Comparison of ENCODE assay signal across 13 cellular contexts in the genomic region with DNA sequence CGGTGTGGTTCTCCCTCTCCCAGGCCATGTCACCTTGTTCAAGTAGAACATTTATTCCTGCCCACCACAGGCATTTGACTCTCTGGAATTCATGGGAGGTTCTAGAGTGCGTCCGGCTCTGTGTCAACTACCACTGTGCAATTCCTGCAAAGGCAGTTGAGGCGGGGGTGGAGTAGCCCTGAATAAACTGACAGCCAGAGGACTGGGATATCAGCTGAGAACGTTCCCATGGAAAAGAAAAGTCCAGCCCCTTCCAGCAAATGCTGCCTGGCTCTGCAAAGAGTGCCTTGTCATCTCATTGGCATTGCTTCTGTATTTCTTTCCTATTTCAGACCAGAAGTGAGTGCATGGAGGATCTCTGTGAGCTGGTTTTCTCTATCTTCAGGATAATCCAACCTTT. TPM values are rescaled to one million over a fixed set of nuclear protein-coding genes. Genes with fewer than 3 reads are reported as not detected.
DNase-seq lines count a peak whose midpoint lies in the region; ATAC-seq, FAIRE-seq and TF ChIP-seq lines count a peak whose summit lies in the region.
"Had no signal": no experiment of that assay in that cellular context is flagged by ENCODE, and none has a peak within 500 bp of the region (broad histone marks: within the 10 kb centered on the region; RNA-seq: fewer than 3 reads in every experiment).

No MANE protein-coding gene starts in this region.

- no peak for TF ChIP-seq RAD21 in HepG2 (CRISPR knock-in tag; IDR thresholded peaks at IDR 0.05)

- TF ChIP-seq EP300 in HepG2 (IDR thresholded peaks at IDR 0.05; ENCODE audit: low read depth in 2 of 2, low read length in 2 of 2) (peak in 1 of 2 experiments; percentile 34; a peak in 1 of 4 replicates), HepG2 (CRISPR knock-in tag; IDR thresholded peaks at IDR 0.05; ENCODE audit: borderline replicate concordance) (no peak)

- CTCF ChIA-PET in HepG2 (lab: Yijun Ruan, JAX; ENCODE audit: low intra/inter-chr PET ratio, low total read pairs): no interaction called here
- CTCF ChIA-PET in naive thymus-derived CD4-positive, alpha-beta T cell (lab: Charles Lee): no interaction called here

- H3K36me3 Mint-ChIP-seq in naive thymus-derived CD4-positive, alpha-beta T cell: peaks cover 0 to 3% (median 0%) of the 10 kb centered on the region in 5 donors

- H3K9me3 Mint-ChIP-seq in naive thymus-derived CD4-positive, alpha-beta T cell: no peaks in the 10 kb centered on the region
- H3K9me3 Mint-ChIP-seq: activated T-helper 1 cell treated with anti-CD3 and anti-CD28 coated beads, Interleukin-12 subunit alpha, Interleukin-12 subunit beta, Interleukin-2, Interleukin-4 antibody, amounts not matched to agents 30 ng/mL and 10 ng/mL and 1 ng/mL, durations not matched to agents 14 hours and 24 hours and 36 hours had no signal

- POLR2A ChIA-PET in HepG2 (lab: Yijun Ruan, JAX): interaction anchor here (0.9 to 3.6 kb wide), 2 partner anchors 18 to 23 kb away, joined by 3 to 31 read pairs; a partner anchor contains a TSS
- POLR2A ChIA-PET in naive thymus-derived CD4-positive, alpha-beta T cell (lab: Charles Lee): no interaction called here

- TF ChIP-seq CTCF in fibroblast of lung (conservative IDR thresholded peaks at IDR 0.05 in 1 of 2, IDR thresholded peaks at IDR 0.05 in 1 of 2; ENCODE audit: low read depth in 1 of 2, low read length in 2 of 2): no peak
- TF ChIP-seq CTCF in HepG2 (CRISPR knock-in tag; IDR thresholded peaks at IDR 0.05): no peak
- no peak for TF ChIP-seq CTCF in thoracic aorta (IDR thresholded peaks at IDR 0.05)

- in situ Hi-C loops in HepG2 (cut with HindIII; ENCODE audit: extremely low pct_ligation_motif_present, low pct_unique_long_range_greater_than_20kb): loop anchor here (5.0 kb wide), 1 partner anchor 111 kb away; no protein-coding TSS in a partner anchor

- H4K20me1 ChIP-seq in fibroblast of lung (ENCODE audit: control insufficient read depth, extremely low read depth, insufficient read depth, low read length) (no peaks in the 10 kb centered on the region), HepG2 (ENCODE audit: insufficient read depth, low read length) (no peaks in the 10 kb centered on the region)

- H3K9me3 ChIP-seq in fibroblast of lung (ENCODE audit: control insufficient read depth, insufficient read depth, low read depth, low read length) (no peaks in the 10 kb centered on the region), HepG2 (ENCODE audit: low read length) (no peaks in the 10 kb centered on the region), thoracic aorta (no peaks in the 10 kb centered on the region)
- no peaks in the 10 kb centered on the region for H3K9me3 ChIP-seq in naive thymus-derived CD4-positive, alpha-beta T cell (ENCODE audit: control insufficient read depth in 2 of 3, low read length in 3 of 3)

- H3K79me2 ChIP-seq in fibroblast of lung (ENCODE audit: control insufficient read depth, insufficient read depth, low read length): no peaks in the 10 kb centered on the region
- H3K79me2 ChIP-seq in HepG2 (ENCODE audit: insufficient read depth, low read length): no peaks in the 10 kb centered on the region

- no peak for TF ChIP-seq POLR2A in HepG2 (IDR thresholded peaks at IDR 0.05; ENCODE audit: insufficient read depth in 1 of 2, low read depth in 2 of 2, low read length in 2 of 2)

- H3K4me2 ChIP-seq in fibroblast of lung (ENCODE audit: extremely low read depth, insufficient read depth, low read length): no peak overlapping the region
- H3K4me2 ChIP-seq in HepG2 (ENCODE audit: low read depth, low read length): no peak overlapping the region
- H3K4me2 ChIP-seq: smooth muscle cell had no signal

- peaks cover 15% of the 10 kb centered on the region for H3K4me1 ChIP-seq in fibroblast of lung (ENCODE audit: control insufficient read depth, extremely low read depth, insufficient read depth, low read length)
- H3K4me1 ChIP-seq in HepG2 (ENCODE audit: insufficient read depth, low read length): peaks cover 70% of the 10 kb centered on the region
- H3K4me1 ChIP-seq in thoracic aorta (ENCODE audit: control insufficient read depth in 1 of 2, low read depth in 2 of 2): peaks cover 42 to 64% of the 10 kb centered on the region in 2 donors
- H3K4me1 ChIP-seq in naive thymus-derived CD4-positive, alpha-beta T cell (ENCODE audit: control insufficient read depth in 2 of 2, insufficient read depth in 2 of 2, low read length in 2 of 2): peaks cover 0 to 3% of the 10 kb centered on the region in 2 donors

- H3K4me1 Mint-ChIP-seq in naive thymus-derived CD4-positive, alpha-beta T cell: peaks cover 4 to 6% (median 5%) of the 10 kb centered on the region in 7 donors

- intact Hi-C loops in HepG2 (cut with micrococcal nuclease; ENCODE audit: unreplicated experiment): loop anchor here (5.0 kb wide), 1 partner anchor 116 kb away; no protein-coding TSS in a partner anchor
- intact Hi-C loops in naive thymus-derived CD4-positive, alpha-beta T cell (cut with micrococcal nuclease): no loop called here

- BruUV-seq in HepG2 (replicated peaks; lab: Mats Ljungman, UMichigan): no TSS peak

- H3K4me3 Mint-ChIP-seq in naive thymus-derived CD4-positive, alpha-beta T cell: no peak overlapping the region
- H3K4me3 Mint-ChIP-seq: activated B cell treated with CpG ODN at 0.5 μM for 24 hours; activated T-helper 1 cell treated with anti-CD3 and anti-CD28 coated beads, Interleukin-12 subunit alpha, Interleukin-12 subunit beta, Interleukin-2, Interleukin-4 antibody, amounts not matched to agents 30 ng/mL and 10 ng/mL and 1 ng/mL, durations not matched to agents 14 hours and 24 hours and 36 hours had no signal

- H3K27me3 ChIP-seq in fibroblast of lung (ENCODE audit: control insufficient read depth, insufficient read depth, low read length): no peaks in the 10 kb centered on the region
- H3K27me3 ChIP-seq in HepG2 (ENCODE audit: control insufficient read depth in 1 of 2, insufficient read depth in 2 of 2, low read length in 2 of 2): no peaks in the 10 kb centered on the region
- H3K27me3 ChIP-seq in thoracic aorta (replicated peaks; ENCODE audit: insufficient read depth): no peaks in the 10 kb centered on the region
- no peaks in the 10 kb centered on the region for H3K27me3 ChIP-seq in naive thymus-derived CD4-positive, alpha-beta T cell (ENCODE audit: control insufficient read depth in 2 of 2, insufficient read depth in 2 of 2, low read length in 2 of 2)

- no peak overlapping the region for H3K27ac Mint-ChIP-seq in naive thymus-derived CD4-positive, alpha-beta T cell
- H3K27ac Mint-ChIP-seq: activated B cell treated with CpG ODN at 0.5 μM for 24 hours; activated T-helper 1 cell treated with anti-CD3 and anti-CD28 coated beads, Interleukin-12 subunit alpha, Interleukin-12 subunit beta, Interleukin-2, Interleukin-4 antibody, amounts not matched to agents 30 ng/mL and 10 ng/mL and 1 ng/mL, durations not matched to agents 14 hours and 24 hours and 36 hours had no signal

- peak; percentile 38 for DNase-seq in M059J (ENCODE audit: low read depth)
- DNase-seq in fibroblast of lung (ENCODE audit: low read depth in 2 of 2): peak; percentile 51 to 85
- peak; percentile 82 for DNase-seq in HepG2 (ENCODE audit: low spot score)
- peak; percentile 62 for DNase-seq in thoracic aorta (ENCODE audit: low spot score)
- DNase-seq in NCI-H2107 (lab: John Stamatoyannopoulos, UW): no peak
- DNase-seq in naive thymus-derived CD4-positive, alpha-beta T cell: no peak
- DNase-seq: activated B cell treated with CpG ODN at 0.5 μM for 24 hours, Caco-2, cortex of kidney had no signal

- H3K36me3 ChIP-seq in fibroblast of lung (ENCODE audit: control insufficient read depth, insufficient read depth, low read length) (no peaks in the 10 kb centered on the region), HepG2 (replicated peaks in 1 of 2; ENCODE audit: control insufficient read depth in 1 of 2, insufficient read depth in 2 of 2, low read length in 2 of 2) (no peaks in the 10 kb centered on the region), thoracic aorta (no peaks in the 10 kb centered on the region)
- no peaks in the 10 kb centered on the region for H3K36me3 ChIP-seq in naive thymus-derived CD4-positive, alpha-beta T cell (ENCODE audit: control insufficient read depth in 2 of 3, insufficient read depth in 3 of 3, low read length in 3 of 3)

- H2AFZ ChIP-seq in fibroblast of lung (ENCODE audit: low read length) (no peak overlapping the region), HepG2 (ENCODE audit: low read length) (no peak overlapping the region)

- no peaks in the 10 kb centered on the region for H3K27me3 Mint-ChIP-seq in naive thymus-derived CD4-positive, alpha-beta T cell
- H3K27me3 Mint-ChIP-seq: activated B cell treated with CpG ODN at 0.5 μM for 24 hours had no signal

- ATAC-seq in HepG2 (peak; percentile 51), thoracic aorta (ENCODE audit: insufficient number of reproducible peaks, low FRiP score, low read depth) (peak; percentile 88), HG02884 (IDR thresholded peaks at IDR 0.05; ENCODE audit: unreplicated experiment) (no peak), GM18498 (IDR thresholded peaks at IDR 0.05; ENCODE audit: unreplicated experiment) (no peak)
- ATAC-seq in naive thymus-derived CD4-positive, alpha-beta T cell: no peak

- 9% methylated on average over 4 of the region's 5 CpGs for WGBS in HepG2 (ENCODE audit: low lambda C conversion rate)

- FAIRE-seq in HepG2 (lab: Jason Lieb, UNC): peak; percentile 79

- H3K27ac ChIP-seq in fibroblast of lung (ENCODE audit: insufficient read depth, low read length): no peak overlapping the region
- no peak overlapping the region for H3K27ac ChIP-seq in HepG2 (ENCODE audit: extremely low read length, insufficient read depth, low read length)
- H3K27ac ChIP-seq in thoracic aorta: peak overlapping the region; percentile 64 to 83
- H3K27ac ChIP-seq in naive thymus-derived CD4-positive, alpha-beta T cell (ENCODE audit: low read depth, low read length): no peak overlapping the region

- no peak overlapping the region for H3K4me3 ChIP-seq in fibroblast of lung (replicated peaks in 1 of 4; ENCODE audit: control extremely low read depth in 1 of 4, insufficient read depth in 1 of 4, low read depth in 3 of 4, low read length in 4 of 4)
- H3K4me3 ChIP-seq in HepG2 (replicated peaks in 1 of 3; ENCODE audit: insufficient read depth in 1 of 3, low read depth in 2 of 3, low read length in 3 of 3): peak overlapping the region in 1 of 3 experiments; percentile 1; a peak in 1 of 6 replicates
- no peak overlapping the region for H3K4me3 ChIP-seq in thoracic aorta
- H3K4me3 ChIP-seq in naive thymus-derived CD4-positive, alpha-beta T cell (ENCODE audit: low read length): no peak overlapping the region
- H3K4me3 ChIP-seq: smooth muscle cell had no signal

- H3K9ac ChIP-seq in fibroblast of lung (ENCODE audit: insufficient read depth, low read length): no peak overlapping the region
- no peak overlapping the region for H3K9ac ChIP-seq in HepG2 (ENCODE audit: insufficient read depth, low read depth, low read length)

RNA-seq across cellular contexts. Expression of a gene that starts 18.9 kb away (rescaled TPM):
- total RNA-seq in M059J (2014; rRNA removed; shearing (Covaris generic)): 6.4 and 15.0 TPM in 2 replicates
- 15.9 and 24.9 TPM in 2 replicates for total RNA-seq in fibroblast of lung
- 15.8 and 21.9 TPM in 2 replicates for polyA plus RNA-seq in fibroblast of lung
- 12.9 and 17.6 TPM in 2 replicates for polyA plus RNA-seq in fibroblast of lung (2012)
- 4.0 and 6.9 TPM in 2 replicates for polyA minus RNA-seq in fibroblast of lung (ENCODE audit: low replicate concordance)
- total RNA-seq in HepG2 (2016; rRNA removed; fragmentation: Illumina TruSeq; extraction: Trizol): 3.1 and 3.3 TPM in 2 replicates
- total RNA-seq in HepG2 (2016; cell fraction: cytosol; rRNA removed; fragmentation: Illumina TruSeq; extraction: Trizol; ENCODE audit: low read depth): 0.71 and 0.88 TPM in 2 replicates
- 3.1 and 3.7 TPM in 2 replicates for total RNA-seq in HepG2 (2016; cell fraction: insoluble cytoplasmic fraction; rRNA removed; fragmentation: Illumina TruSeq; extraction: Trizol)
- 4.3 and 4.5 TPM in 2 replicates for total RNA-seq in HepG2 (2016; cell fraction: membrane; rRNA removed; fragmentation: Illumina TruSeq; extraction: Trizol)
- 3.8 and 3.9 TPM in 2 replicates for total RNA-seq in HepG2 (2016; cell fraction: nucleus; rRNA removed; fragmentation: Illumina TruSeq; extraction: Trizol)
- polyA plus RNA-seq in HepG2 (2011; rRNA removed): 3.3 and 3.6 TPM in 2 replicates
- 1.7 and 3.4 TPM in 2 replicates for polyA plus RNA-seq in HepG2 (2011; cell fraction: cytosol; rRNA removed)
- 0.82 and 1.6 TPM in 2 replicates for polyA plus RNA-seq in HepG2 (2011; cell fraction: nucleus; rRNA removed)
- polyA plus RNA-seq in HepG2 (2012): 6.3 and 6.4 TPM in 2 replicates
- polyA plus RNA-seq in HepG2 (2016; cell fraction: cytosol; fragmentation: Illumina TruSeq; extraction: Trizol; ENCODE audit: low read depth): 0.44 and 0.52 TPM in 2 replicates
- polyA plus RNA-seq in HepG2 (2016; cell fraction: insoluble cytoplasmic fraction; fragmentation: Illumina TruSeq; extraction: Trizol; ENCODE audit: low read depth): 3.5 and 4.3 TPM in 2 replicates
- 2.7 and 2.9 TPM in 2 replicates for polyA plus RNA-seq in HepG2 (2016; cell fraction: membrane; fragmentation: Illumina TruSeq; extraction: Trizol; ENCODE audit: low read depth)
- 4.6 and 4.7 TPM in 2 replicates for polyA plus RNA-seq in HepG2 (2016; cell fraction: nucleus; fragmentation: Illumina TruSeq; extraction: Trizol; ENCODE audit: insufficient read depth, low read depth)
- 2.5 and 6.5 TPM in 2 replicates for polyA minus RNA-seq in HepG2 (2011; rRNA and poly(A)+ RNA removed; ENCODE audit: low replicate concordance)
- polyA minus RNA-seq in HepG2 (2011; cell fraction: cytosol; rRNA and poly(A)+ RNA removed): 4.0 and 5.0 TPM in 2 replicates
- polyA minus RNA-seq in HepG2 (2011; cell fraction: nucleus; rRNA and poly(A)+ RNA removed): 1.9 and 4.0 TPM in 2 replicates
- total RNA-seq in thoracic aorta: 10 to 100 TPM; 19.2 to 27.3 TPM
- 10 to 100 TPM in 4 of 5 experiments, 1 to 10 TPM in 1; 9.5 to 35.4 (median 11.1) TPM for total RNA-seq in naive thymus-derived CD4-positive, alpha-beta T cell
- 1 to 10 TPM; 3.9 to 7.4 TPM for polyA plus RNA-seq in naive thymus-derived CD4-positive, alpha-beta T cell

Comparison
In these comparisons a context has a peak if more than half of its experiments do, and no peak if none do; other contexts are left out.
1. DNase-seq: peak in M059J (single experiment), fibroblast of lung (2 of 2), HepG2 (single experiment) and thoracic aorta (single experiment); none in NCI-H2107 (single experiment) and naive thymus-derived CD4-positive, alpha-beta T cell (0 of 9).
2. H3K27ac ChIP-seq: peak in thoracic aorta (2 of 2); none in fibroblast of lung (single experiment), HepG2 (single experiment) and naive thymus-derived CD4-positive, alpha-beta T cell (single experiment).
3. ATAC-seq: peak in HepG2 (single experiment) and thoracic aorta (single experiment); none in naive thymus-derived CD4-positive, alpha-beta T cell (single experiment), HG02884 (single experiment) and GM18498 (single experiment).